Comparison of ENCODE assay signal across 8 cellular contexts in the genomic region with DNA sequence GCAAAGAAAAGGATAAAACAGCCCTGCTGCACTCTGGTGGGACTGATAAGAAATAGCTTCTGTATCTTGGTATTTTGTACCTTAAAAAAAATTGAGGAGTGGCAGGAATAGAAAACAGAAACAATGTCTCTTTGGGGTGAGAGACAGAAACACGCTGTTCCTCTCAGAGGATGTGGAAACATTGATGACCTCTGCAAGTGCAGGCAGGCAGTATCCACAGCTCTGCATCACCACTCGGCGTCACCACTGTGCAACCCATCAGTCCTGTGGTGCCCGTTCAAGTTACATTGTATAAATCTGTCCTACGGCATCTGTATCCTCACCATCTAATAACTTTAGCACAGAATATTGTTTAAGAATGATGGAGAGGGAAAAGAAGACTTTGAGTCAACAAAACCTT.
DNase-seq lines count a peak whose midpoint lies in the region; ATAC-seq and TF ChIP-seq lines count a peak whose summit lies in the region.
"Had no signal": no experiment of that assay in that cellular context is flagged by ENCODE, and none has a peak within 500 bp of the region (broad histone marks: within the 10 kb centered on the region; RNA-seq: fewer than 3 reads in every experiment).

No MANE protein-coding gene starts in this region.

- TF ChIP-seq EP300 in suprapubic skin (IDR thresholded peaks at IDR 0.05), result no peak

- H3K4me1 ChIP-seq in OCI-LY3 (ENCODE audit: low read length) (no peaks in the 10 kb centered on the region), foreskin keratinocyte (no peaks in the 10 kb centered on the region), suprapubic skin (peaks cover 47% of the 10 kb centered on the region)

- H3K36me3 ChIP-seq in OCI-LY3 (replicated peaks; ENCODE audit: low read depth, low read length) (no peaks in the 10 kb centered on the region), suprapubic skin (no peaks in the 10 kb centered on the region)

- no peak overlapping the region for H2AFZ ChIP-seq in OCI-LY3 (ENCODE audit: low read depth, low read length)

- peak; percentile 18; the same call in 1 of the 2 replicates for TF ChIP-seq CTCF in OCI-LY3 (IDR thresholded peaks at IDR 0.05; ENCODE audit: low read depth, low read length)
- peak; percentile 62 for TF ChIP-seq CTCF in foreskin keratinocyte (conservative IDR thresholded peaks at IDR 0.05)
- TF ChIP-seq CTCF in suprapubic skin (IDR thresholded peaks at IDR 0.05), result peak in 1 of 2 donors; percentile 13

- WGBS in suprapubic skin, result 25% methylated on average over 5 of the region's 5 CpGs

- no peak overlapping the region for H3K9ac ChIP-seq in OCI-LY3 (ENCODE audit: low read length)

- no peaks in the 10 kb centered on the region for H3K79me2 ChIP-seq in OCI-LY3 (ENCODE audit: low read length)

- H3K27me3 ChIP-seq in OCI-LY3 (ENCODE audit: low read depth, low read length), result no peaks in the 10 kb centered on the region
- H3K27me3 ChIP-seq in foreskin keratinocyte, result no peaks in the 10 kb centered on the region
- H3K27me3 ChIP-seq in suprapubic skin, result no peaks in the 10 kb centered on the region

- no peak overlapping the region for H3K27ac ChIP-seq in OCI-LY3 (ENCODE audit: low read length)
- H3K27ac ChIP-seq in foreskin keratinocyte, result no peak overlapping the region
- peak overlapping the region; percentile 7 for H3K27ac ChIP-seq in suprapubic skin

- H3K4me2 ChIP-seq in OCI-LY3 (ENCODE audit: low read length), result no peak overlapping the region

- H4K20me1 ChIP-seq in OCI-LY3 (ENCODE audit: insufficient read depth, low read length), result no peaks in the 10 kb centered on the region

- ATAC-seq in GM21717 (IDR thresholded peaks at IDR 0.05; ENCODE audit: unreplicated experiment), result peak; percentile 69
- peak; percentile 99 for ATAC-seq in foreskin keratinocyte

- no peak overlapping the region for H3K4me3 ChIP-seq in OCI-LY3 (ENCODE audit: low read length)
- no peak overlapping the region for H3K4me3 ChIP-seq in suprapubic skin

- DNase-seq in foreskin keratinocyte (peak; percentile 63 to 77), suprapubic skin (ENCODE audit: low spot score in 2 of 2) (peak in 1 of 2 donors; percentile 67), foreskin melanocyte (no peak), 8988T (no peak)
- DNase-seq in activated CD4-positive, CD25-positive, alpha-beta regulatory T cell (lab: John Stamatoyannopoulos, UW), result no peak
- DNase-seq: NCI-H774 had no signal

- no peaks in the 10 kb centered on the region for H3K9me3 ChIP-seq in OCI-LY3 (ENCODE audit: insufficient read depth, low read length)
- H3K9me3 ChIP-seq in suprapubic skin, result no peaks in the 10 kb centered on the region

- no peak for TF ChIP-seq POLR2A in suprapubic skin (IDR thresholded peaks at IDR 0.05)

Comparison
In these comparisons a context has a peak if more than half of its experiments do, and no peak if none do; other contexts are left out.
1. DNase-seq: peak in foreskin keratinocyte (2 of 2); none in foreskin melanocyte (single experiment), activated CD4-positive, CD25-positive, alpha-beta regulatory T cell (0 of 4) and 8988T (single experiment).